In the genomic region with DNA sequence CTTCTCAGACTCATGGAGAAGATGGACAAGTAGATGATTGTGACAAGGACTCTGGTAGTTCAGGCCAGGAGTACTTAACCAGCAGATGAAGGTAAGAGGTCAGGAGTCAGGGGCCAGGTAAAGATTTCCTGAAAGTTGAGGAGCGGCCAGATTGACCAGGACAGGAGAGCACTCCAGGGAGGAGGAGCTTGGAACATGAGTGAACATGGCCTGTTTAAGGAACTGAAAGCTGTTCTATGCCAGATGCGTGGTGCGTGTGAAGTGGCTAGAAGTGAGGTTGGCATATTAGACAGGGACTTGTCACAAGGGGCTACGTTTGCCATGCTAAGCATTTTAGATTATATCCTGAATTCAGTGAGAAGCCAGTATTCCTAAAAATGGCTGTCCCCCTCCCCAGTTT, we compare ENCODE assay signal across 18 cellular contexts.
DNase-seq lines count a peak whose midpoint lies in the region; ATAC-seq and TF ChIP-seq lines count a peak whose summit lies in the region.
"Had no signal": no experiment of that assay in that cellular context is flagged by ENCODE, and none has a peak within 500 bp of the region (broad histone marks: within the 10 kb centered on the region; RNA-seq: fewer than 3 reads in every experiment).

No MANE protein-coding gene starts in this region.

- H3K9me3 Mint-ChIP-seq in stimulated activated memory B cell treated with anti-CD40 and anti-IgM and Interleukin-4, amounts not matched to agents 10 μg/mL and 1 μg/mL and 100 μg/mL, for 72 hours: no peaks in the 10 kb centered on the region
- H3K9me3 Mint-ChIP-seq: activated B cell treated with CpG ODN at 0.5 μM for 24 hours had no signal

- no peak overlapping the region for H3K4me3 Mint-ChIP-seq in stimulated activated memory B cell treated with anti-CD40 and anti-IgM and Interleukin-4, amounts not matched to agents 10 μg/mL and 1 μg/mL and 100 μg/mL, for 72 hours
- H3K4me3 Mint-ChIP-seq: activated B cell treated with CpG ODN at 0.5 μM for 24 hours had no signal

- H3K27me3 Mint-ChIP-seq in stimulated activated memory B cell treated with anti-CD40 and anti-IgM and Interleukin-4, amounts not matched to agents 10 μg/mL and 1 μg/mL and 100 μg/mL, for 72 hours: no peaks in the 10 kb centered on the region
- H3K27me3 Mint-ChIP-seq: activated B cell treated with CpG ODN at 0.5 μM for 24 hours had no signal

- no peak overlapping the region for H4K91ac ChIP-seq in mesenchymal stem cell (ENCODE audit: low read length)

- ATAC-seq in GM19395 (IDR thresholded peaks at IDR 0.05; ENCODE audit: unreplicated experiment) (peak; percentile 65), HG03175 (IDR thresholded peaks at IDR 0.05; ENCODE audit: unreplicated experiment) (peak; percentile 42), gastroesophageal sphincter (peak; percentile 51), HG03135 (IDR thresholded peaks at IDR 0.05; ENCODE audit: unreplicated experiment) (no peak)
- peak; percentile 58 for ATAC-seq in stimulated activated memory B cell treated with anti-CD40 and anti-IgM and Interleukin-4, amounts not matched to agents 10 μg/mL and 1 μg/mL and 100 μg/mL, for 72 hours

- peaks cover 22% of the 10 kb centered on the region for H3K36me3 Mint-ChIP-seq in stimulated activated memory B cell treated with anti-CD40 and anti-IgM and Interleukin-4, amounts not matched to agents 10 μg/mL and 1 μg/mL and 100 μg/mL, for 72 hours

- no peak overlapping the region for H2BK5ac ChIP-seq in mesenchymal stem cell (ENCODE audit: low read depth, low read length, poor library complexity, severe bottlenecking)

- no peak overlapping the region for H3K4ac ChIP-seq in mesenchymal stem cell (ENCODE audit: low read depth in 1 of 2, low read length in 2 of 2)

- H3K23ac ChIP-seq in mesenchymal stem cell (ENCODE audit: low read length in 2 of 2): no peak overlapping the region

- H3K4me1 ChIP-seq in gastroesophageal sphincter (no peaks in the 10 kb centered on the region), mesenchymal stem cell (ENCODE audit: control insufficient read depth, insufficient read depth, low read depth, low read length) (no peaks in the 10 kb centered on the region)
- H3K4me1 ChIP-seq: BLaER1 treated with 17β-estradiol and CSF1 and Interleukin-3, amounts not matched to agents 10 nM and 100 nM had no signal

- no peak for TF ChIP-seq POLR2A in gastroesophageal sphincter (IDR thresholded peaks at IDR 0.05)

- H3K18ac ChIP-seq in mesenchymal stem cell (ENCODE audit: low read depth in 1 of 2, low read length in 2 of 2): no peak overlapping the region

- H3K4me3 ChIP-seq in gastroesophageal sphincter (no peak overlapping the region), mesenchymal stem cell (ENCODE audit: insufficient read depth in 1 of 2, low read depth in 1 of 2, low read length in 2 of 2) (no peak overlapping the region)
- H3K4me3 ChIP-seq: ascending aorta; BLaER1 treated with 17β-estradiol and CSF1 and Interleukin-3, amounts not matched to agents 10 nM and 100 nM had no signal

- no peak overlapping the region for H2AFZ ChIP-seq in mesenchymal stem cell (ENCODE audit: low read depth, low read length)

- peaks cover 3% of the 10 kb centered on the region for H3K79me1 ChIP-seq in mesenchymal stem cell (replicated peaks; ENCODE audit: low read length, poor library complexity, severe bottlenecking)

- no peak overlapping the region for H2BK12ac ChIP-seq in mesenchymal stem cell (ENCODE audit: low read length in 2 of 2)

- H3K9me3 ChIP-seq in gastroesophageal sphincter (no peaks in the 10 kb centered on the region), mesenchymal stem cell (ENCODE audit: control insufficient read depth, low read length) (no peaks in the 10 kb centered on the region)
- H3K9me3 ChIP-seq: ascending aorta; BLaER1 treated with 17β-estradiol and CSF1 and Interleukin-3, amounts not matched to agents 10 nM and 100 nM had no signal

- DNase-seq in NCI-H774 (lab: John Stamatoyannopoulos, UW) (no peak), anterior cingulate cortex (lab: John Stamatoyannopoulos, UW) (no peak), mesenchymal stem cell (no peak)
- DNase-seq: activated B cell treated with CpG ODN at 0.5 μM for 24 hours; activated effector memory CD4-positive, alpha-beta T cell treated with anti-CD3 and anti-CD28 coated beads, Interleukin-2, amount 50 U/mL, for 16 hours; cortex of kidney; DMS79 treated with DMSO at 0.1 percent for 48 hours; Karpas-422; NCI-H146; NCI-H526 treated with DMSO at 0.1 percent for 48 hours had no signal

- no peak overlapping the region for H2AK5ac ChIP-seq in mesenchymal stem cell (ENCODE audit: low read length, severe bottlenecking)

- peaks cover 5% of the 10 kb centered on the region for H3K4me1 Mint-ChIP-seq in stimulated activated memory B cell treated with anti-CD40 and anti-IgM and Interleukin-4, amounts not matched to agents 10 μg/mL and 1 μg/mL and 100 μg/mL, for 72 hours
- H3K4me1 Mint-ChIP-seq: activated B cell treated with CpG ODN at 0.5 μM for 24 hours had no signal

- no peak for TF ChIP-seq CTCF in gastroesophageal sphincter (IDR thresholded peaks at IDR 0.05)

- H3K27me3 ChIP-seq in gastroesophageal sphincter (no peaks in the 10 kb centered on the region), mesenchymal stem cell (ENCODE audit: control insufficient read depth in 1 of 2, insufficient read depth in 1 of 2, low read length in 2 of 2) (no peaks in the 10 kb centered on the region)
- H3K27me3 ChIP-seq: ascending aorta; BLaER1 treated with 17β-estradiol and CSF1 and Interleukin-3, amounts not matched to agents 10 nM and 100 nM had no signal

- no peak overlapping the region for H3K9ac ChIP-seq in mesenchymal stem cell (ENCODE audit: low read length)
- H3K9ac ChIP-seq: BLaER1 treated with 17β-estradiol and CSF1 and Interleukin-3, amounts not matched to agents 10 nM and 100 nM had no signal

- H2BK120ac ChIP-seq in mesenchymal stem cell (ENCODE audit: low read depth, low read length): no peak overlapping the region

- H3K36me3 ChIP-seq in gastroesophageal sphincter: no peaks in the 10 kb centered on the region
- no peaks in the 10 kb centered on the region for H3K36me3 ChIP-seq in mesenchymal stem cell (ENCODE audit: control insufficient read depth in 1 of 2, insufficient read depth in 2 of 2, low read depth in 1 of 2, low read length in 2 of 2)
- H3K36me3 ChIP-seq: BLaER1 treated with 17β-estradiol and CSF1 and Interleukin-3, amounts not matched to agents 10 nM and 100 nM had no signal

- no peak overlapping the region for H3K4me2 ChIP-seq in mesenchymal stem cell (ENCODE audit: low read length, poor library complexity, severe bottlenecking)
- H3K4me2 ChIP-seq: BLaER1 treated with 17β-estradiol and CSF1 and Interleukin-3, amounts not matched to agents 10 nM and 100 nM had no signal

- H3K27ac Mint-ChIP-seq in stimulated activated memory B cell treated with anti-CD40 and anti-IgM and Interleukin-4, amounts not matched to agents 10 μg/mL and 1 μg/mL and 100 μg/mL, for 72 hours: no peak overlapping the region
- H3K27ac Mint-ChIP-seq: activated B cell treated with CpG ODN at 0.5 μM for 24 hours had no signal

- TF ChIP-seq EP300 in gastroesophageal sphincter (IDR thresholded peaks at IDR 0.05): no peak

- H3K14ac ChIP-seq in mesenchymal stem cell (ENCODE audit: low read length in 2 of 2): no peak overlapping the region

- H3K27ac ChIP-seq in gastroesophageal sphincter: no peak overlapping the region
- no peak overlapping the region for H3K27ac ChIP-seq in mesenchymal stem cell (ENCODE audit: low read length, poor library complexity, severe bottlenecking)
- H3K27ac ChIP-seq: BLaER1 treated with 17β-estradiol and CSF1 and Interleukin-3, amounts not matched to agents 10 nM and 100 nM; RWPE1 had no signal

- no peak overlapping the region for H4K8ac ChIP-seq in mesenchymal stem cell (ENCODE audit: low read length)

- 95 to 100% methylated on average over 2 to 4 of the region's 4 CpGs for WGBS in gastroesophageal sphincter (ENCODE audit: low coverage in 1 of 2), 2 donors
- 99% methylated on average over 3 of the region's 4 CpGs for WGBS in mesenchymal stem cell

- H2BK15ac ChIP-seq in mesenchymal stem cell (ENCODE audit: low read depth, poor library complexity, severe bottlenecking): no peak overlapping the region
